10 cellular contexts compared by ENCODE assay signal in the genomic region with DNA sequence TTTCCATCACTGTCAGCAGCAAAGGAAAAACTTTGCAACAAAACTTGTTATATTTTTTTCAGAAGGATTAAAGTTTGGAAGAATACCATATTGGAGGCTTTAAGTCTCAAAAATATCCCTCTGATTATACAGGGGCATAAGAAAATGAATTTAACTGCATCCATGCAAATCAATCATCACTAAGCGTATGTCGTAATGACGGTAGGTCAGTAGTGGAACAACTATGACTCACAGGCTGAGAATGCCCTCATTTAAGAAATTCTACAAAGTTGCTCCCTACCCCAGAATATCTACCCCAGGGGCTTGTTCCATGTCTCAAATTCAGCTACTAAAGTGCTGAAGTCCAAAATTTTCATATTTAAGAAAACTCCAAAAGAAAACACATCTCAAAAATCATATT. TPM values are rescaled to one million over a fixed set of nuclear protein-coding genes. Genes with fewer than 3 reads are reported as not detected.
DNase-seq lines count a peak whose midpoint lies in the region; ATAC-seq and TF ChIP-seq lines count a peak whose summit lies in the region.
"Had no signal": no experiment of that assay in that cellular context is flagged by ENCODE, and none has a peak within 500 bp of the region (broad histone marks: within the 10 kb centered on the region; RNA-seq: fewer than 3 reads in every experiment).

No MANE protein-coding gene starts in this region.

- H3K4me1 ChIP-seq in HCT116 (ENCODE audit: control insufficient read depth in 1 of 2, insufficient read depth in 2 of 2, low read length in 2 of 2) (peaks cover 7 to 13% of the 10 kb centered on the region in 2 experiments; a peak in 3 of 4 replicates), SK-N-SH (ENCODE audit: control insufficient read depth in 1 of 2, insufficient read depth in 2 of 2, low read depth in 1 of 2, low read length in 1 of 2) (peaks cover 12 to 15% of the 10 kb centered on the region in 2 experiments), sigmoid colon (peaks cover 0 to 29% (median 20%) of the 10 kb centered on the region in 4 donors), thyroid gland (peaks cover 0 to 17% of the 10 kb centered on the region in 2 donors)

- no peak for TF ChIP-seq RAD21 in HCT116 (IDR thresholded peaks at IDR 0.05; ENCODE audit: low read depth)
- no peak for TF ChIP-seq RAD21 in SK-N-SH (IDR thresholded peaks at IDR 0.05; ENCODE audit: low read length)

- H3K79me2 ChIP-seq in HCT116 (ENCODE audit: insufficient read depth, low read length): no peaks in the 10 kb centered on the region
- no peaks in the 10 kb centered on the region for H3K79me2 ChIP-seq in SK-N-SH (ENCODE audit: insufficient read depth)

- H3K27ac ChIP-seq in HCT116 (ENCODE audit: low read depth, low read length) (no peak overlapping the region), SK-N-SH (ENCODE audit: low read depth in 2 of 2, low read length in 1 of 2) (peak overlapping the region; percentile 16 to 75; a peak in 1 of 4 replicates), sigmoid colon (peak overlapping the region; percentile 64 to 81 (median 70)), thyroid gland (no peak overlapping the region)

- H3K27me3 ChIP-seq in HCT116 (ENCODE audit: insufficient read depth, low read length) (no peaks in the 10 kb centered on the region), SK-N-SH (ENCODE audit: insufficient read depth) (no peaks in the 10 kb centered on the region), sigmoid colon (no peaks in the 10 kb centered on the region), thyroid gland (no peaks in the 10 kb centered on the region)

- H2AFZ ChIP-seq in HCT116 (ENCODE audit: low read depth, low read length, poor library complexity, severe bottlenecking): peak overlapping the region; percentile 52
- H2AFZ ChIP-seq in SK-N-SH (ENCODE audit: low read depth): peak overlapping the region; percentile 21; the same call in 1 of the 2 replicates

- H3K4me2 ChIP-seq in HCT116 (ENCODE audit: low read length): peak overlapping the region; percentile 34
- peak overlapping the region; percentile 13; the same call in 1 of the 2 replicates for H3K4me2 ChIP-seq in SK-N-SH

- no TSS peak for BruUV-seq in HCT116 (replicated peaks; lab: Mats Ljungman, UMichigan)

- intact Hi-C loops in HCT116 (cut with micrococcal nuclease) (no loop called here), sigmoid colon (cut with DNase I) (no loop called here), thyroid gland (cut with DNase I) (no loop called here)

- no peak for DNase-seq in HCT116 (ENCODE audit: low read depth, low spot score)
- DNase-seq in SK-N-SH: no peak
- peak; percentile 76 for DNase-seq in fibroblast of the aortic adventitia (ENCODE audit: low read depth)
- no peak for DNase-seq in sigmoid colon
- no peak for DNase-seq in thyroid gland
- no peak for DNase-seq in NCI-H1930 (lab: John Stamatoyannopoulos, UW)
- no peak for DNase-seq in retina
- DNase-seq: activated effector memory CD4-positive, alpha-beta T cell treated with anti-CD3 and anti-CD28 coated beads, Interleukin-2, amount 50 U/mL, for 16 hours; GOT3 had no signal

- RAD21 ChIA-PET in HCT116 (lab: Charles Lee; ENCODE audit: low non-redundant PET in 1 of 2, low total read pairs in 2 of 2, uncharacterized antibody in 2 of 2, unreplicated experiment in 2 of 2): no interaction called here

- POLR2A ChIA-PET in HCT116 (lab: Charles Lee): no interaction called here
- POLR2A ChIA-PET in SK-N-SH (lab: Yijun Ruan, JAX): no interaction called here

- no peaks in the 10 kb centered on the region for H4K20me1 ChIP-seq in HCT116 (ENCODE audit: insufficient read depth)
- H4K20me1 ChIP-seq in SK-N-SH (ENCODE audit: insufficient read depth): no peaks in the 10 kb centered on the region

- no peak overlapping the region for H3K4me3 ChIP-seq in HCT116 (replicated peaks in 1 of 2; ENCODE audit: low read depth in 1 of 2, low read length in 2 of 2)
- H3K4me3 ChIP-seq in SK-N-SH (ENCODE audit: low read depth in 2 of 2, low read length in 1 of 2): no peak overlapping the region
- no peak overlapping the region for H3K4me3 ChIP-seq in fibroblast of the aortic adventitia (ENCODE audit: low read depth, low read length)
- no peak overlapping the region for H3K4me3 ChIP-seq in sigmoid colon
- no peak overlapping the region for H3K4me3 ChIP-seq in thyroid gland (replicated peaks in 1 of 3)

- TF ChIP-seq POLR2A in HCT116 (IDR thresholded peaks at IDR 0.05; ENCODE audit: borderline replicate concordance, extremely low read depth, insufficient read depth, insufficient read length): no peak
- TF ChIP-seq POLR2A in sigmoid colon (IDR thresholded peaks at IDR 0.05): no peak
- no peak for TF ChIP-seq POLR2A in thyroid gland (IDR thresholded peaks at IDR 0.05)

- H3K9me3 ChIP-seq in HCT116 (ENCODE audit: control insufficient read depth in 1 of 2, insufficient read depth in 1 of 2, low read depth in 1 of 2, low read length in 2 of 2): no peaks in the 10 kb centered on the region
- H3K9me3 ChIP-seq in SK-N-SH: no peaks in the 10 kb centered on the region
- H3K9me3 ChIP-seq in sigmoid colon: no peaks in the 10 kb centered on the region
- H3K9me3 ChIP-seq in thyroid gland: no peaks in the 10 kb centered on the region

- H3K9me2 ChIP-seq in HCT116 (ENCODE audit: insufficient read depth) (no peaks in the 10 kb centered on the region), SK-N-SH (no peaks in the 10 kb centered on the region)

- no peak overlapping the region for H3K9ac ChIP-seq in HCT116 (ENCODE audit: low read length)
- H3K9ac ChIP-seq in SK-N-SH: no peak overlapping the region

- TF ChIP-seq CTCF in HCT116 (IDR thresholded peaks at IDR 0.05 in 2 of 3, conservative IDR thresholded peaks at IDR 0.05 in 1 of 3; ENCODE audit: borderline replicate concordance in 1 of 3, insufficient read depth in 1 of 3, low read depth in 2 of 3, low read length in 2 of 3) (no peak), SK-N-SH (IDR thresholded peaks at IDR 0.05) (no peak), fibroblast of the aortic adventitia (IDR thresholded peaks at IDR 0.05; ENCODE audit: insufficient read depth, low read length) (no peak), sigmoid colon (IDR thresholded peaks at IDR 0.05) (no peak), thyroid gland (IDR thresholded peaks at IDR 0.05) (no peak)

- H3K36me3 ChIP-seq in HCT116 (ENCODE audit: control insufficient read depth in 1 of 2, insufficient read depth in 2 of 2, low read length in 2 of 2) (no peaks in the 10 kb centered on the region), SK-N-SH (replicated peaks in 1 of 2; ENCODE audit: control insufficient read depth in 1 of 2, insufficient read depth in 2 of 2, low read length in 1 of 2) (no peaks in the 10 kb centered on the region), sigmoid colon (no peaks in the 10 kb centered on the region), thyroid gland (no peaks in the 10 kb centered on the region)

- TF ChIP-seq EP300 in SK-N-SH (IDR thresholded peaks at IDR 0.05; ENCODE audit: borderline replicate concordance in 1 of 2, low read depth in 1 of 2, low read length in 1 of 2): no peak
- TF ChIP-seq EP300 in sigmoid colon (IDR thresholded peaks at IDR 0.05): no peak

- H3F3A ChIP-seq in SK-N-SH (replicated peaks; ENCODE audit: insufficient read depth): peaks cover 14% of the 10 kb centered on the region

- ATAC-seq in HCT116: peak; percentile 63
- no peak for ATAC-seq in HG03175 (IDR thresholded peaks at IDR 0.05; ENCODE audit: unreplicated experiment)

- CTCF ChIA-PET in HCT116 (lab: Charles Lee): no interaction called here
- CTCF ChIA-PET in SK-N-SH (lab: Yijun Ruan, JAX): no interaction called here

- WGBS in SK-N-SH (ENCODE audit: low lambda C conversion rate): 33% methylated on average over 3 of the region's 3 CpGs
- WGBS in sigmoid colon, 2 donors: 64 to 77% methylated on average over 3 of the region's 3 CpGs
- WGBS in thyroid gland, 2 donors: 78 to 94% methylated on average over 3 of the region's 3 CpGs

TF ChIP-seq in HCT116, 20 proteins besides CTCF, POLR2A, EP300 and RAD21:
- TF ChIP-seq CEBPB (IDR thresholded peaks at IDR 0.05; ENCODE audit: low read depth) (peak; percentile 76), JUND (IDR thresholded peaks at IDR 0.05) (0 out of 2 replicates have a peak, but pooled peaks have one; percentile 41), SIN3A (IDR thresholded peaks at IDR 0.05; ENCODE audit: low read depth) (no peak), FOSL1 (IDR thresholded peaks at IDR 0.05; ENCODE audit: low read depth) (peak; percentile 49; the same call in 1 of the 2 replicates)

TF ChIP-seq in SK-N-SH, 30 proteins besides CTCF, POLR2A, EP300 and RAD21:
- no peak for TF ChIP-seq SMC3 (IDR thresholded peaks at IDR 0.05; ENCODE audit: low read depth, low read length)
- TF ChIP-seq FOXJ3 (CRISPR knock-in tag; IDR thresholded peaks at IDR 0.05): no peak
- TF ChIP-seq, protein P1, sequence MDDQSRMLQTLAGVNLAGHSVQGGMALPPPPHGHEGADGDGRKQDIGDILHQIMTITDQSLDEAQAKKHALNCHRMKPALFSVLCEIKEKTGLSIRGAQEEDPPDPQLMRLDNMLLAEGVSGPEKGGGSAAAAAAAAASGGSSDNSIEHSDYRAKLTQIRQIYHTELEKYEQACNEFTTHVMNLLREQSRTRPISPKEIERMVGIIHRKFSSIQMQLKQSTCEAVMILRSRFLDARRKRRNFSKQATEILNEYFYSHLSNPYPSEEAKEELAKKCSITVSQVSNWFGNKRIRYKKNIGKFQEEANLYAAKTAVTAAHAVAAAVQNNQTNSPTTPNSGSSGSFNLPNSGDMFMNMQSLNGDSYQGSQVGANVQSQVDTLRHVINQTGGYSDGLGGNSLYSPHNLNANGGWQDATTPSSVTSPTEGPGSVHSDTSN (IDR thresholded peaks at IDR 0.05): peak; percentile 66
- TF ChIP-seq FOSL2 (IDR thresholded peaks at IDR 0.05; ENCODE audit: borderline replicate concordance, low read depth): peak; percentile 28; the same call in 1 of the 2 replicates

RNA-seq across cellular contexts. Expression of a gene that starts 12.5 kb away (rescaled TPM):
- total RNA-seq in HCT116 (2021; ENCODE audit: unreplicated experiment): 43.8 TPM
- polyA plus RNA-seq in HCT116 (2012): 13.1 and 19.2 TPM in 2 replicates
- 9.7 and 13.4 TPM in 2 replicates for polyA plus RNA-seq in SK-N-SH (2012; rRNA removed)
- polyA plus RNA-seq in SK-N-SH (2012; cell fraction: cytosol; rRNA removed): 10.7 and 10.8 TPM in 2 replicates
- 20.6 and 30.1 TPM in 2 replicates for polyA plus RNA-seq in SK-N-SH (2012; cell fraction: nucleus; rRNA removed)
- 34.4 and 52.6 TPM in 2 replicates for total RNA-seq in fibroblast of the aortic adventitia (ENCODE audit: low replicate concordance)
- 100 to 1,000 TPM in 1 of 4 donors, 10 to 100 TPM in 3; 53.7 to 102 (median 66.7) TPM for total RNA-seq in sigmoid colon
- polyA plus RNA-seq in sigmoid colon: 10 to 100 TPM in 2 of 3 donors, 1 to 10 TPM in 1; 8.4 to 13.9 (median 13.6) TPM
- total RNA-seq in thyroid gland: 10 to 100 TPM; 64.1 to 90.8 (median 83.0) TPM

Comparison
In these comparisons a context has a peak if more than half of its experiments do, and no peak if none do; other contexts are left out.
1. H3K27ac ChIP-seq: peak in SK-N-SH (2 of 2) and sigmoid colon (4 of 4); none in HCT116 (single experiment) and thyroid gland (0 of 3).